13 cellular contexts compared by ENCODE assay signal in genomic region chr21:34204021-34204420, GRCh38.
DNase-seq lines count a peak whose midpoint lies in the region; ATAC-seq and TF ChIP-seq lines count a peak whose summit lies in the region.
"Had no signal": no experiment of that assay in that cellular context is flagged by ENCODE, and none has a peak within 500 bp of the region (broad histone marks: within the 10 kb centered on the region; RNA-seq: fewer than 3 reads in every experiment).

No MANE protein-coding gene starts in this region.

- intact Hi-C loops in ascending aorta (cut with DNase I) = loop anchor here (5.0 kb wide), 2 partner anchors 143 to 282 kb away; no protein-coding TSS in a partner anchor

- 85 to 87% methylated on average over 10 of the region's 10 CpGs for WGBS in tibial nerve, 2 donors

- H3K36me3 ChIP-seq in ascending aorta = no peaks in the 10 kb centered on the region
- H3K36me3 ChIP-seq in tibial nerve = no peaks in the 10 kb centered on the region

- no peak for TF ChIP-seq EP300 in tibial nerve (IDR thresholded peaks at IDR 0.05)

- H3K36me3 Mint-ChIP-seq in neural crest cell (ENCODE audit: low read depth) = peaks cover 2% of the 10 kb centered on the region
- H3K36me3 Mint-ChIP-seq in activated CD4-positive, alpha-beta memory T cell treated with anti-CD3 and anti-CD28 coated beads, Interleukin-2, amount 10 ng/mL, durations not matched to agents 7 days and 5 days (ENCODE audit: low read depth) = no peaks in the 10 kb centered on the region

- no peaks in the 10 kb centered on the region for H3K27me3 Mint-ChIP-seq in neural crest cell (ENCODE audit: low read depth)
- H3K27me3 Mint-ChIP-seq in activated CD4-positive, alpha-beta memory T cell treated with anti-CD3 and anti-CD28 coated beads, Interleukin-2, amount 10 ng/mL, durations not matched to agents 7 days and 5 days = peaks cover 3% of the 10 kb centered on the region
- H3K27me3 Mint-ChIP-seq: activated naive CD8-positive, alpha-beta T cell treated with anti-CD3 and anti-CD28 coated beads, Interleukin-2, amount 10 ng/mL, durations not matched to agents 7 days and 5 days had no signal

- no peak for TF ChIP-seq POLR2A in tibial nerve (IDR thresholded peaks at IDR 0.05)

- H3K27me3 ChIP-seq in ascending aorta (no peaks in the 10 kb centered on the region), tibial nerve (no peaks in the 10 kb centered on the region)

- DNase-seq in NCI-H748 (lab: John Stamatoyannopoulos, UW; ENCODE audit: unreplicated experiment) (peak; percentile 21), NCI-H748 treated with DMSO at 0.1 percent for 48 hours (lab: John Stamatoyannopoulos, UW) (no peak), ascending aorta (ENCODE audit: low spot score in 2 of 2) (no peak), neural crest cell (ENCODE audit: low read depth, low spot score) (no peak), tibial nerve (ENCODE audit: low spot score in 2 of 2) (no peak)
- no peak for DNase-seq in stimulated activated naive CD4-positive, alpha-beta T cell treated with Interleukin-2 at 50 U/mL for 16 hours (lab: John Stamatoyannopoulos, UW)
- DNase-seq in activated CD4-positive, alpha-beta memory T cell treated with anti-CD3 and anti-CD28 coated beads, Interleukin-2, amount 10 ng/mL, durations not matched to agents 7 days and 5 days = no peak
- DNase-seq: activated naive CD8-positive, alpha-beta T cell treated with anti-CD3 and anti-CD28 coated beads, Interleukin-2, amount 10 ng/mL, durations not matched to agents 7 days and 5 days; activated T-cell treated with anti-CD3 and anti-CD28 coated beads for 4 hours; occipital lobe; stimulated activated naive CD4-positive, alpha-beta T cell had no signal

- no peak for TF ChIP-seq CTCF in ascending aorta (IDR thresholded peaks at IDR 0.05)
- no peak for TF ChIP-seq CTCF in neural crest cell (conservative IDR thresholded peaks at IDR 0.05)
- TF ChIP-seq CTCF in tibial nerve (IDR thresholded peaks at IDR 0.05) = no peak

- H3K9me3 Mint-ChIP-seq in neural crest cell = peaks cover 2% of the 10 kb centered on the region
- H3K9me3 Mint-ChIP-seq in activated CD4-positive, alpha-beta memory T cell treated with anti-CD3 and anti-CD28 coated beads, Interleukin-2, amount 10 ng/mL, durations not matched to agents 7 days and 5 days = peaks cover 3% of the 10 kb centered on the region

- POLR2A ChIA-PET in activated CD4-positive, alpha-beta memory T cell treated with anti-CD3 and anti-CD28 coated beads, Interleukin-2, amount 10 ng/mL, durations not matched to agents 7 days and 5 days (lab: Charles Lee) = interaction anchor here (1.0 kb wide), 1 partner anchor 289 kb away, joined by 3 read pairs; no protein-coding TSS in a partner anchor

- no peak for ATAC-seq in GM18519 (IDR thresholded peaks at IDR 0.05; ENCODE audit: low FRiP score, unreplicated experiment)

- peaks cover 0 to 45% of the 10 kb centered on the region in 2 donors for H3K4me1 ChIP-seq in ascending aorta
- H3K4me1 ChIP-seq in tibial nerve = peaks cover 0 to 45% (median 9%) of the 10 kb centered on the region in 4 donors

- no peak overlapping the region for H3K27ac Mint-ChIP-seq in neural crest cell (ENCODE audit: unreplicated experiment)
- H3K27ac Mint-ChIP-seq in activated CD4-positive, alpha-beta memory T cell treated with anti-CD3 and anti-CD28 coated beads, Interleukin-2, amount 10 ng/mL, durations not matched to agents 7 days and 5 days = no peak overlapping the region
- H3K27ac Mint-ChIP-seq: activated naive CD8-positive, alpha-beta T cell treated with anti-CD3 and anti-CD28 coated beads, Interleukin-2, amount 10 ng/mL, durations not matched to agents 7 days and 5 days; T-helper 2 cell treated with Interferon-gamma antibody and Interleukin-4, amounts not matched to agents 5 μg/mL and 100 μg/mL, for 36 hours had no signal

- CTCF ChIA-PET in activated CD4-positive, alpha-beta memory T cell treated with anti-CD3 and anti-CD28 coated beads, Interleukin-2, amount 10 ng/mL, durations not matched to agents 7 days and 5 days (lab: Charles Lee) = interaction anchor here (0.6 to 1.0 kb wide), 3 partner anchors 75 to 144 kb away, joined by 3 to 4 read pairs (median 3); no protein-coding TSS in a partner anchor

- H3K4me3 ChIP-seq in ascending aorta = no peak overlapping the region
- H3K4me3 ChIP-seq in tibial nerve = no peak overlapping the region

- peak overlapping the region; percentile 44 for H3K4me3 Mint-ChIP-seq in neural crest cell
- H3K4me3 Mint-ChIP-seq in activated CD4-positive, alpha-beta memory T cell treated with anti-CD3 and anti-CD28 coated beads, Interleukin-2, amount 10 ng/mL, durations not matched to agents 7 days and 5 days = no peak overlapping the region
- H3K4me3 Mint-ChIP-seq: activated naive CD8-positive, alpha-beta T cell treated with anti-CD3 and anti-CD28 coated beads, Interleukin-2, amount 10 ng/mL, durations not matched to agents 7 days and 5 days had no signal

- no peaks in the 10 kb centered on the region for H3K9me3 ChIP-seq in ascending aorta
- H3K9me3 ChIP-seq in tibial nerve = no peaks in the 10 kb centered on the region

- peaks cover 65% of the 10 kb centered on the region for H3K4me1 Mint-ChIP-seq in neural crest cell
- H3K4me1 Mint-ChIP-seq in activated CD4-positive, alpha-beta memory T cell treated with anti-CD3 and anti-CD28 coated beads, Interleukin-2, amount 10 ng/mL, durations not matched to agents 7 days and 5 days = peaks cover 38% of the 10 kb centered on the region

- H3K27ac ChIP-seq in ascending aorta = peak overlapping the region; percentile 84 to 85
- H3K27ac ChIP-seq in tibial nerve = peak overlapping the region in 3 of 4 donors; percentile 13 to 87 (median 62)
